15 cellular contexts compared by ENCODE assay signal in the genomic region with DNA sequence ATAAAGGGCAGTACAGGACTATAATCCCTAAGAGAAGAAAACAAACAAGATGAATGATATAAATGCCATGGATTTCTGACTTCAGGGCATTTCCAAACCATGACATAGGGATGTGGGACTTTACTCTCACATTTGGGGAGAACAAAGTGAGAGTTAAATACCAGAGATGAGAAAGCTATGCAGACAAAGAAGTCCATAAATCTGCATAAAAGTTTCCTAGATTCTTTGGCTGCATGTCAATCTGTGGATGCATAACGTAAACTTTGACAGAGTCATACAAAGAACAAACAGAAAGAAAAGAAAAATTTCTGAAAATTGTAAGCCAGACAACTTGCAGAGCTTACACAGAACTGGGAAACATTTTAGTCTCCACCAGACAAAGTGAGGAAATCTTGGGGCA. TPM values are rescaled to one million over a fixed set of nuclear protein-coding genes. Genes with fewer than 3 reads are reported as not detected.
DNase-seq lines count a peak whose midpoint lies in the region; ATAC-seq, FAIRE-seq and TF ChIP-seq lines count a peak whose summit lies in the region.
"Had no signal": no experiment of that assay in that cellular context is flagged by ENCODE, and none has a peak within 500 bp of the region (broad histone marks: within the 10 kb centered on the region; RNA-seq: fewer than 3 reads in every experiment).

No MANE protein-coding gene starts in this region.

- H3K36me3 ChIP-seq in osteoblast (ENCODE audit: insufficient read depth, low read length): no peaks in the 10 kb centered on the region
- H3K36me3 ChIP-seq in Karpas-422 (ENCODE audit: insufficient read depth, low read length): no peaks in the 10 kb centered on the region
- H3K36me3 ChIP-seq: HAP-1 had no signal

- H3K79me2 ChIP-seq in osteoblast (ENCODE audit: insufficient read depth, low read length) (no peaks in the 10 kb centered on the region), Karpas-422 (ENCODE audit: low read length) (peaks cover 3% of the 10 kb centered on the region; the same call in 1 of the 2 replicates)

- H3K9me2 ChIP-seq in Karpas-422 (replicated peaks; ENCODE audit: insufficient read depth, low read length): no peaks in the 10 kb centered on the region

- H3K4me1 ChIP-seq in osteoblast (ENCODE audit: insufficient read depth, low read length): no peaks in the 10 kb centered on the region
- H3K4me1 ChIP-seq in Karpas-422 (ENCODE audit: low read length): no peaks in the 10 kb centered on the region

- H3K4me2 ChIP-seq in osteoblast (ENCODE audit: insufficient read depth, low read length) (no peak overlapping the region), Karpas-422 (ENCODE audit: low read depth, low read length, poor library complexity, severe bottlenecking) (no peak overlapping the region)

- TF ChIP-seq CTCF in AG10803 (conservative IDR thresholded peaks at IDR 0.05; ENCODE audit: low read length) (no peak), osteoblast (IDR thresholded peaks at IDR 0.05; ENCODE audit: extremely low read depth, low read depth, low read length) (no peak)

- peak overlapping the region; percentile 3 for H2AFZ ChIP-seq in osteoblast (ENCODE audit: low read length)
- no peak overlapping the region for H2AFZ ChIP-seq in Karpas-422 (ENCODE audit: low read length)

- no peaks in the 10 kb centered on the region for H4K20me1 ChIP-seq in osteoblast (ENCODE audit: insufficient read depth, low read length)
- no peaks in the 10 kb centered on the region for H4K20me1 ChIP-seq in Karpas-422 (ENCODE audit: insufficient read depth, low read depth, low read length)

- H3K9ac ChIP-seq in Karpas-422 (ENCODE audit: low read length): no peak overlapping the region

- H3K27me3 ChIP-seq in osteoblast (ENCODE audit: insufficient read depth, low read length): no peaks in the 10 kb centered on the region
- no peaks in the 10 kb centered on the region for H3K27me3 ChIP-seq in Karpas-422 (ENCODE audit: low read length)

- DNase-seq in AG10803 (ENCODE audit: low read depth) (peak; percentile 17), M059J (ENCODE audit: low read depth) (peak; percentile 40), dedifferentiated amniotic fluid mesenchymal stem cell (ENCODE audit: extremely low spot score) (peak; percentile 43), osteoblast (ENCODE audit: insufficient read length, low spot score, missing footprints) (no peak), left lobe of liver (ENCODE audit: low spot score) (no peak), urothelium cell line (ENCODE audit: low spot score) (no peak), Karpas-422 (no peak)
- DNase-seq: 8988T; C1 segment of cervical spinal cord; Calu3; CD4-positive, alpha-beta T cell; DMS 273 treated with DMSO at 0.1 percent for 48 hours; GOT3 had no signal

- H3K27ac ChIP-seq in osteoblast (ENCODE audit: low read depth, low read length) (no peak overlapping the region), Karpas-422 (ENCODE audit: low read length) (no peak overlapping the region)

- FAIRE-seq in urothelium cell line (lab: Jason Lieb, UNC): no peak
- FAIRE-seq: GM12891 had no signal

- ATAC-seq in left lobe of liver: no peak

- H3K4me3 ChIP-seq in AG10803 (ENCODE audit: low read length): no peak overlapping the region
- H3K4me3 ChIP-seq in osteoblast (ENCODE audit: insufficient read depth, low read length): no peak overlapping the region
- no peak overlapping the region for H3K4me3 ChIP-seq in Karpas-422 (ENCODE audit: low read length)
- H3K4me3 ChIP-seq: HAP-1 had no signal

- H3K9me3 ChIP-seq in osteoblast (ENCODE audit: low read depth, low read length): no peaks in the 10 kb centered on the region
- no peaks in the 10 kb centered on the region for H3K9me3 ChIP-seq in Karpas-422 (ENCODE audit: low read length)
- H3K9me3 ChIP-seq: HAP-1 had no signal

RNA-seq across cellular contexts. Expression of gene EPM2A, which starts 11.7 kb away (rescaled TPM):
- 5.7 and 10.0 TPM in 2 replicates for total RNA-seq in M059J (2014; rRNA removed; shearing (Covaris generic))
- 10.6 and 11.6 TPM in 2 replicates for total RNA-seq in osteoblast
- total RNA-seq in left lobe of liver: 8.6 TPM
- total RNA-seq in Karpas-422 (2014; rRNA removed; shearing (Covaris generic); ENCODE audit: low replicate concordance): 10.1 and 10.5 TPM in 2 replicates

Comparison
In these comparisons a context has a peak if more than half of its experiments do, and no peak if none do; other contexts are left out.
1. DNase-seq: peak in AG10803 (single experiment), M059J (single experiment) and dedifferentiated amniotic fluid mesenchymal stem cell (single experiment); none in osteoblast (single experiment), left lobe of liver (single experiment), urothelium cell line (single experiment) and Karpas-422 (single experiment).